In the genomic region with DNA sequence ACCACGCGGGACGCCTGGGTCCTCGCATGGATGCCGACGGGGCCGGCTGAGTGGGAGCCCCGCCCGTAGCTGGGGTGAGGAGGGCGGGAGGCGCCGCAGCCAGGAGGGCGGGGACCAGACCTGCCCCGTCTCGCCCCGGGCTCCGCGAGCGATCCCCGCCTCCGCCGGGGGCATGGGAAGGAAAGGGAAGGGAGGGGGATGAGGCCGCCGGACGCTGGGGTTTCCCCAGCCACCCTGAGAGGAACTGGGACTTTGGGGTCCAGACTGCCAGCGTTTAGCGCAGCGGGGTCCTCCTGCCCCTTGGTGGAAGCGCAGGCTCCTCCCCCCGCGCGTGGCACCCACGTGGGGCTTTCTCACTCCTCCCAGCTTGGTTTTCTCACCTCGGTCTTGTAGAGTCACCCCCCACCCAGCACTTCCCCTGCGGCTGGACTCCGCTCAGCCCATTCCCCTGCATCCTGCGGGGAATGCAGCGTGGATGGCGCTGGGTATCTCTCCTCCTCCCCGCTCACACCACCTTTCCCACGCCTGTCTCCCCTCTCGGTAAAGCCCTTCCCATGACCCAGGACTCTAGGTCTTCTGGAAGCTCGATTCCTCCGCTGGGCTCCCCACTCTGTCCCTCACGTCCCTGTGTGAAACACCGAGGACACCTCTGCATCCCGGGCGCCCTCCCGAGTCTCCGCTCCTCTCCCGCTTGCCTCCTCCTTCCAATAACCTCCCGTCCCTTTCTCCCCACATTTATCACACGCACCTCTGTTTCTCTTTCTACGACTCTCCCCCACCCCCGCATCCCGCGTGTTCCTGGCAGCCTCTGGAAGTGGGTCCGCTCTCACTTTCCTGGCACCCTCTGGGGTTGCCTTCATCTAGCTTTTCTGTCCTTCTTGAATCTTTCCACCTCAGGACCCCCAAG, we compare ENCODE assay signal across 1 cellular context.
A peak's percentile ranks its signal among the peaks of the same experiment; 100 is the strongest.
TF ChIP-seq lines count a peak whose summit lies in the region.

No MANE protein-coding gene starts in this region.

TF ChIP-seq in H1, 55 proteins besides CTCF, POLR2A, EP300 and RAD21:
- TF ChIP-seq EZH2 (IDR thresholded peaks at IDR 0.05; ENCODE audit: low read depth, low read length, severe bottlenecking) (peak; percentile 63), RXRA (IDR thresholded peaks at IDR 0.05; ENCODE audit: insufficient read depth, low read depth, low read length) (no peak), HDAC6 (IDR thresholded peaks at IDR 0.05; ENCODE audit: low read depth, low read length) (no peak), SUZ12 (IDR thresholded peaks at IDR 0.05; ENCODE audit: low read length) (peak; percentile 58), KDM4A (IDR thresholded peaks at IDR 0.05; ENCODE audit: low read depth, low read length, severe bottlenecking) (peak; percentile 81), CBX5 (IDR thresholded peaks at IDR 0.05; ENCODE audit: low read depth, low read length) (no peak)
